1 cellular context compared by ENCODE assay signal in the genomic region with DNA sequence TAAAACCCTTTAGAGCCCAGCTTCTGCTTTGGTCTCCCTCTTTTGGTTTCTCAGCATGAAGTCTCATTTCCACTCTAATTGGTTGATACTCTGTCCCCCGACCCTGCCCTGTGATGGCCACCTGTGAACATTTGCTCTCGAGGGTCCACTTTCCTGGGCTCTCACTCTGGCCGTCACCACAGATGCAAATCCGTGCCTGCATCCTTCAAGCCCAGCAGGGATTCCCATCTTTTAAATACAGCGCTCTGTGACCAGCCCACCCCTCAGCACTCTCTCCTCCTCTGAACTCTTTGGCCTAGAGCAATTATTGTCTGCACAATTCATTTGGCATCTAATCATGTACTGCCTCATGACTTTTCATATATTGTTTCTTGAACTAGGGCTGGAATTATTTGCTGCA.
TF ChIP-seq lines count a peak whose summit lies in the region.

No MANE protein-coding gene starts in this region.

TF ChIP-seq in GM23338, 12 proteins besides CTCF, POLR2A, EP300 and RAD21 (continued from another document):
- TF ChIP-seq, protein P1, sequence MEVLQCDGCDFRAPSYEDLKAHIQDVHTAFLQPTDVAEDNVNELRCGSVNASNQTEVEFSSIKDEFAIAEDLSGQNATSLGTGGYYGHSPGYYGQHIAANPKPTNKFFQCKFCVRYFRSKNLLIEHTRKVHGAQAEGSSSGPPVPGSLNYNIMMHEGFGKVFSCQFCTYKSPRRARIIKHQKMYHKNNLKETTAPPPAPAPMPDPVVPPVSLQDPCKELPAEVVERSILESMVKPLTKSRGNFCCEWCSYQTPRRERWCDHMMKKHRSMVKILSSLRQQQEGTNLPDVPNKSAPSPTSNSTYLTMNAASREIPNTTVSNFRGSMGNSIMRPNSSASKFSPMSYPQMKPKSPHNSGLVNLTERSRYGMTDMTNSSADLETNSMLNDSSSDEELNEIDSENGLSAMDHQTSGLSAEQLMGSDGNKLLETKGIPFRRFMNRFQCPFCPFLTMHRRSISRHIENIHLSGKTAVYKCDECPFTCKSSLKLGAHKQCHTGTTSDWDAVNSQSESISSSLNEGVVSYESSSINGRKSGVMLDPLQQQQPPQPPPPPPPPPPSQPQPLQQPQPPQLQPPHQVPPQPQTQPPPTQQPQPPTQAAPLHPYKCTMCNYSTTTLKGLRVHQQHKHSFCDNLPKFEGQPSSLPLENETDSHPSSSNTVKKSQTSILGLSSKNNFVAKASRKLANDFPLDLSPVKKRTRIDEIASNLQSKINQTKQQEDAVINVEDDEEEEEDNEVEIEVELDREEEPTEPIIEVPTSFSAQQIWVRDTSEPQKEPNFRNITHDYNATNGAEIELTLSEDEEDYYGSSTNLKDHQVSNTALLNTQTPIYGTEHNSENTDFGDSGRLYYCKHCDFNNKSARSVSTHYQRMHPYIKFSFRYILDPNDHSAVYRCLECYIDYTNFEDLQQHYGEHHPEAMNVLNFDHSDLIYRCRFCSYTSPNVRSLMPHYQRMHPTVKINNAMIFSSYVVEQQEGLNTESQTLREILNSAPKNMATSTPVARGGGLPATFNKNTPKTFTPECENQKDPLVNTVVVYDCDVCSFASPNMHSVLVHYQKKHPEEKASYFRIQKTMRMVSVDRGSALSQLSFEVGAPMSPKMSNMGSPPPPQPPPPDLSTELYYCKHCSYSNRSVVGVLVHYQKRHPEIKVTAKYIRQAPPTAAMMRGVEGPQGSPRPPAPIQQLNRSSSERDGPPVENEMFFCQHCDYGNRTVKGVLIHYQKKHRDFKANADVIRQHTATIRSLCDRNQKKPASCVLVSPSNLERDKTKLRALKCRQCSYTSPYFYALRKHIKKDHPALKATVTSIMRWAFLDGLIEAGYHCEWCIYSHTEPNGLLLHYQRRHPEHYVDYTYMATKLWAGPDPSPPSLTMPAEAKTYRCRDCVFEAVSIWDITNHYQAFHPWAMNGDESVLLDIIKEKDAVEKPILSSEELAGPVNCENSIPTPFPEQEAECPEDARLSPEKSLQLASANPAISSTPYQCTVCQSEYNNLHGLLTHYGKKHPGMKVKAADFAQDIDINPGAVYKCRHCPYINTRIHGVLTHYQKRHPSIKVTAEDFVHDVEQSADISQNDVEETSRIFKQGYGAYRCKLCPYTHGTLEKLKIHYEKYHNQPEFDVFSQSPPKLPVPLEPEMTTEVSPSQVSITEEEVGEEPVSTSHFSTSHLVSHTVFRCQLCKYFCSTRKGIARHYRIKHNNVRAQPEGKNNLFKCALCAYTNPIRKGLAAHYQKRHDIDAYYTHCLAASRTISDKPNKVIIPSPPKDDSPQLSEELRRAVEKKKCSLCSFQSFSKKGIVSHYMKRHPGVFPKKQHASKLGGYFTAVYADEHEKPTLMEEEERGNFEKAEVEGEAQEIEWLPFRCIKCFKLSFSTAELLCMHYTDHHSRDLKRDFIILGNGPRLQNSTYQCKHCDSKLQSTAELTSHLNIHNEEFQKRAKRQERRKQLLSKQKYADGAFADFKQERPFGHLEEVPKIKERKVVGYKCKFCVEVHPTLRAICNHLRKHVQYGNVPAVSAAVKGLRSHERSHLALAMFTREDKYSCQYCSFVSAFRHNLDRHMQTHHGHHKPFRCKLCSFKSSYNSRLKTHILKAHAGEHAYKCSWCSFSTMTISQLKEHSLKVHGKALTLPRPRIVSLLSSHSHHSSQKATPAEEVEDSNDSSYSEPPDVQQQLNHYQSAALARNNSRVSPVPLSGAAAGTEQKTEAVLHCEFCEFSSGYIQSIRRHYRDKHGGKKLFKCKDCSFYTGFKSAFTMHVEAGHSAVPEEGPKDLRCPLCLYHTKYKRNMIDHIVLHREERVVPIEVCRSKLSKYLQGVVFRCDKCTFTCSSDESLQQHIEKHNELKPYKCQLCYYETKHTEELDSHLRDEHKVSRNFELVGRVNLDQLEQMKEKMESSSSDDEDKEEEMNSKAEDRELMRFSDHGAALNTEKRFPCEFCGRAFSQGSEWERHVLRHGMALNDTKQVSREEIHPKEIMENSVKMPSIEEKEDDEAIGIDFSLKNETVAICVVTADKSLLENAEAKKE (CRISPR knock-in tag; IDR thresholded peaks at IDR 0.05) = no peak
- TF ChIP-seq JUNB (IDR thresholded peaks at IDR 0.05; ENCODE audit: unreplicated experiment) = no peak
TF ChIP-seq in GM23338: peak in this region for 0.
